Comparison of ENCODE assay signal across 1 cellular context in genomic region chr4:83606898-83607297, GRCh38.
TF ChIP-seq lines count a peak whose summit lies in the region.

No MANE protein-coding gene starts in this region.

TF ChIP-seq in HepG2, 621 proteins besides CTCF, POLR2A, EP300 and RAD21:
- no peak for TF ChIP-seq AHDC1 (CRISPR knock-in tag; IDR thresholded peaks at IDR 0.05; ENCODE audit: borderline replicate concordance)
- no peak for TF ChIP-seq RFX3 (CRISPR knock-in tag; IDR thresholded peaks at IDR 0.05)
- no peak for TF ChIP-seq ZMYM4 (CRISPR knock-in tag; IDR thresholded peaks at IDR 0.05)
- no peak for TF ChIP-seq CEBPB (IDR thresholded peaks at IDR 0.05; ENCODE audit: borderline replicate concordance, low read depth, low read length)
TF ChIP-seq in HepG2: peak in this region for 0.
